Comparison of ENCODE assay signal across 1 cellular context in genomic region chr16:17014484-17015121, GRCh38.
TF ChIP-seq lines count a peak whose summit lies in the region.

No MANE protein-coding gene starts in this region.

TF ChIP-seq in HepG2, 621 proteins besides CTCF, POLR2A, EP300 and RAD21 (continued from another document):
- TF ChIP-seq ZNF770 (CRISPR knock-in tag; IDR thresholded peaks at IDR 0.05) (no peak), ZNF44 (CRISPR knock-in tag; IDR thresholded peaks at IDR 0.05) (no peak), HMG20B (CRISPR knock-in tag; conservative IDR thresholded peaks at IDR 0.05) (no peak), NCOR1 (IDR thresholded peaks at IDR 0.05; ENCODE audit: borderline replicate concordance, low read length) (no peak), HOXA7 (CRISPR knock-in tag; IDR thresholded peaks at IDR 0.05) (no peak), SALL2 (CRISPR knock-in tag; IDR thresholded peaks at IDR 0.05) (no peak), ZNF296 (CRISPR knock-in tag; conservative IDR thresholded peaks at IDR 0.05) (no peak), ZNF839 (CRISPR knock-in tag; IDR thresholded peaks at IDR 0.05; ENCODE audit: borderline replicate concordance) (no peak), NFAT5 (CRISPR knock-in tag; IDR thresholded peaks at IDR 0.05) (no peak)
- TF ChIP-seq, protein P1, sequence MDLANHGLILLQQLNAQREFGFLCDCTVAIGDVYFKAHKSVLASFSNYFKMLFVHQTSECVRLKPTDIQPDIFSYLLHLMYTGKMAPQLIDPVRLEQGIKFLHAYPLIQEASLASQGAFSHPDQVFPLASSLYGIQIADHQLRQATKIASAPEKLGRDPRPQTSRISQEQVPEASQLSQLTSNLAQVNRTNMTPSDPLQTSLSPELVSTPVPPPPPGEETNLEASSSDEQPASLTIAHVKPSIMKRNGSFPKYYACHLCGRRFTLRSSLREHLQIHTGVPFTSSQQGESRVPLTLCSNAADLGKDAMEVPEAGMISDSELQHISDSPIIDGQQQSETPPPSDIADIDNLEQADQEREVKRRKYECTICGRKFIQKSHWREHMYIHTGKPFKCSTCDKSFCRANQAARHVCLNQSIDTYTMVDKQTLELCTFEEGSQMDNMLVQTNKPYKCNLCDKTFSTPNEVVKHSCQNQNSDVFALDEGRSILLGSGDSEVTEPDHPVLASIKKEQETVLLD (CRISPR knock-in tag; IDR thresholded peaks at IDR 0.05; ENCODE audit: low read depth), result no peak
- TF ChIP-seq, protein P2, sequence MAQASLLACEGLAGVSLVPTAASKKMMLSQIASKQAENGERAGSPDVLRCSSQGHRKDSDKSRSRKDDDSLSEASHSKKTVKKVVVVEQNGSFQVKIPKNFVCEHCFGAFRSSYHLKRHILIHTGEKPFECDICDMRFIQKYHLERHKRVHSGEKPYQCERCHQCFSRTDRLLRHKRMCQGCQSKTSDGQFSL (CRISPR knock-in tag; IDR thresholded peaks at IDR 0.05), result no peak
